8 cellular contexts compared by ENCODE assay signal in the genomic region with DNA sequence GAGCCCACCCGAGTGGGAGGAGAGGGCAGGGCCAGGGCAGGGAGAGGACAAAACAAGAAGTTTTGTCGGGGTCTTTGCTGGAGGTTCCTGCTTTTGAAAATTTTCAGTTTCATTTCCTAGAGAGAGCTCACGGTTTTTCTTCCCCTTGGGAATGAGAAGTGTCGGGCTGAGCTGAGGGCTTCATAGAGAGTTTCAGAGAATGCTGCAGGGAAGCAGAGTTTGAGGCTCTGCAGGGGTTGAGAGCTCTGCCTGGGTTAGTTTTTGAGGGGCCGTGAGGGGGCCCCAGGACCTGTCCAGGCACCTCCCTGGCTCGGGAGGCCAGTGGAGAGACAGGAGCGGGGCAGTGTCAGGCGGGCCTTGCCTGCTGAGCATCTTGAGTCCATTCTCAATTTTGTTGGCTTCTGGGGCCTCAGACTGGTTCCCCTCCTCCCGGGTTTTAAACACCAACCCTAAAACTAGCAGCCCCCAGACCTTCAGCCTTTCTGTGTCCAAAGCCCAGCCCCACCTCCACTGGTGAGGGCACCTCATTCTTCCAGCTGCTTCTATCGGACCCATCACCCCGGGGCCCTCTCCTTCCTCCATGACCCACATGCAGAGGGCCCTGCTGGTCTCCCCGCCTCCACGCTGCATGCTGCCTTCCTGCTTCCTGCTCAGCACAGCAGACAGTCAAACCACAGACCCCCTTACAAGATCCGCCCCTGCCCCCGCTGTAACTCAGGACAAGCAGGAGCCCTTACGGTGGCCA. TPM values are rescaled to one million over a fixed set of nuclear protein-coding genes. Genes with fewer than 3 reads are reported as not detected.
DNase-seq lines count a peak whose midpoint lies in the region; ATAC-seq lines count a peak whose summit lies in the region.

No MANE protein-coding gene starts in this region.

- H3K27ac Mint-ChIP-seq in stimulated activated memory B cell treated with anti-CD40 and anti-IgM and Interleukin-4, amounts not matched to agents 10 μg/mL and 1 μg/mL and 100 μg/mL, for 72 hours = peak overlapping the region; percentile 90

- no peaks in the 10 kb centered on the region for H3K27me3 Mint-ChIP-seq in stimulated activated memory B cell treated with anti-CD40 and anti-IgM and Interleukin-4, amounts not matched to agents 10 μg/mL and 1 μg/mL and 100 μg/mL, for 72 hours

- H3K4me3 ChIP-seq in Jurkat, Clone E6-1 (ENCODE audit: low read length) = peak overlapping the region; percentile 87

- peak; percentile 80 for DNase-seq in Jurkat, Clone E6-1 (ENCODE audit: low read depth, low spot score)
- DNase-seq in activated CD8-positive, alpha-beta memory T cell treated with anti-CD3 and anti-CD28 coated beads for 4 hours (ENCODE audit: low read depth in 2 of 2) = peak; percentile 40 to 53
- DNase-seq in globus pallidus (ENCODE audit: low spot score) (peak; percentile 29), NCI-H446 treated with DMSO at 0.1 percent for 48 hours (lab: John Stamatoyannopoulos, UW) (no peak), NCI-H345 treated with DMSO at 0.1 percent for 48 hours (lab: John Stamatoyannopoulos, UW; ENCODE audit: unreplicated experiment) (no peak)

- no peaks in the 10 kb centered on the region for H3K9me3 Mint-ChIP-seq in stimulated activated memory B cell treated with anti-CD40 and anti-IgM and Interleukin-4, amounts not matched to agents 10 μg/mL and 1 μg/mL and 100 μg/mL, for 72 hours

- peak overlapping the region; percentile 87 for H3K4me3 Mint-ChIP-seq in stimulated activated memory B cell treated with anti-CD40 and anti-IgM and Interleukin-4, amounts not matched to agents 10 μg/mL and 1 μg/mL and 100 μg/mL, for 72 hours

- no peak for ATAC-seq in stimulated activated memory B cell treated with anti-CD40 and anti-IgM and Interleukin-4, amounts not matched to agents 10 μg/mL and 1 μg/mL and 100 μg/mL, for 72 hours
- ATAC-seq in HG03095 (IDR thresholded peaks at IDR 0.05; ENCODE audit: unreplicated experiment) (no peak), GM18498 (IDR thresholded peaks at IDR 0.05; ENCODE audit: unreplicated experiment) (no peak)

- H3K4me1 Mint-ChIP-seq in stimulated activated memory B cell treated with anti-CD40 and anti-IgM and Interleukin-4, amounts not matched to agents 10 μg/mL and 1 μg/mL and 100 μg/mL, for 72 hours = peaks cover 54% of the 10 kb centered on the region

- peaks cover 11% of the 10 kb centered on the region for H3K36me3 Mint-ChIP-seq in stimulated activated memory B cell treated with anti-CD40 and anti-IgM and Interleukin-4, amounts not matched to agents 10 μg/mL and 1 μg/mL and 100 μg/mL, for 72 hours

RNA-seq across cellular contexts. Expression of a gene that starts 3.6 kb away (rescaled TPM):
- polyA plus RNA-seq in Jurkat, Clone E6-1 (2012; ENCODE audit: insufficient read depth, insufficient read length) = 70.0 TPM

RNA-seq across cellular contexts. Expression of a gene that starts 44.0 kb away (rescaled TPM):
- 2.9 TPM for polyA plus RNA-seq in Jurkat, Clone E6-1 (2012; ENCODE audit: insufficient read depth, insufficient read length)

RNA-seq across cellular contexts. Expression of a gene that starts 44.1 kb away (rescaled TPM):
- polyA plus RNA-seq in Jurkat, Clone E6-1 (2012; ENCODE audit: insufficient read depth, insufficient read length) = 4.4 TPM

Comparison
In these comparisons a context has a peak if more than half of its experiments do, and no peak if none do; other contexts are left out.
1. DNase-seq: peak in Jurkat, Clone E6-1 (single experiment), activated CD8-positive, alpha-beta memory T cell treated with anti-CD3 and anti-CD28 coated beads for 4 hours (2 of 2) and globus pallidus (single experiment); none in NCI-H446 treated with DMSO at 0.1 percent for 48 hours (single experiment) and NCI-H345 treated with DMSO at 0.1 percent for 48 hours (single experiment).